In the genomic region with DNA sequence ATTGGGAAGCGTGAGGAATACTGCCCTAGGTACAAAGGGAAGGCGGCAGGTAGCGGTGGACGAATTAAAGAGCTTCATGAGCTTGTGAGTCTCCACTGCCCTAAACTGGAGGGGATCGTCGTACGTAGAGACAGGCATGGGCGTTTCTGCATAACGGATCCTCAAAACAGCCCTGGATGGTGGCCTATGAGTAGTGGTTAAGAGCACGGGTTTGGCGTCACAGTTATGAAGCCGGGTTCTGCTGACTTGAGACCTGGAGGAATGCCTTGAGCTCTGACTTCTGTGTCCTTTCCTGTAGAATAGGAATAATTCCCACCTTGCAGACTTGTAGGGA, we compare ENCODE assay signal across 8 cellular contexts. TPM values are rescaled to one million over a fixed set of nuclear protein-coding genes. Genes with fewer than 3 reads are reported as not detected.
DNase-seq lines count a peak whose midpoint lies in the region; ATAC-seq lines count a peak whose summit lies in the region.

No MANE protein-coding gene starts in this region.

- peak overlapping the region; percentile 97 for H3K27ac ChIP-seq in temporal lobe (ENCODE audit: low read depth, low read length)

- H3K27me3 ChIP-seq in mucosa of stomach (ENCODE audit: control insufficient read depth, insufficient read depth, low read length) = no peaks in the 10 kb centered on the region

- no peaks in the 10 kb centered on the region for H3K9me3 ChIP-seq in mucosa of stomach (ENCODE audit: control insufficient read depth, low read length)

- H3K4me1 ChIP-seq in mucosa of stomach (ENCODE audit: control insufficient read depth, insufficient read depth, low read length) = peaks cover 17% of the 10 kb centered on the region

- peak overlapping the region; percentile 66 for H3K4me3 ChIP-seq in mucosa of stomach (ENCODE audit: low read length)

- H3K36me3 ChIP-seq in mucosa of stomach (ENCODE audit: control insufficient read depth, insufficient read depth, low read length) = no peaks in the 10 kb centered on the region

- peak overlapping the region; percentile 87 for H3K9ac ChIP-seq in mucosa of stomach (ENCODE audit: low read length)

- peak; percentile 12 for ATAC-seq in HG03280 (IDR thresholded peaks at IDR 0.05; ENCODE audit: unreplicated experiment)
- ATAC-seq in HG02840 (IDR thresholded peaks at IDR 0.05; ENCODE audit: low FRiP score, unreplicated experiment) = no peak

- DNase-seq in CD1c-positive myeloid dendritic cell (ENCODE audit: extremely low spot score) = peak; percentile 72
- peak; percentile 7 for DNase-seq in T-helper 22 cell (ENCODE audit: low read depth)
- peak; percentile 30 for DNase-seq in effector CD8-positive, alpha-beta T cell (lab: John Stamatoyannopoulos, UW)
- no peak for DNase-seq in HK-2 (ENCODE audit: unreplicated experiment)

RNA-seq across cellular contexts. Expression of a gene that starts 0.3 kb away (rescaled TPM):
- 15.0 TPM for total RNA-seq in temporal lobe

RNA-seq across cellular contexts. Expression of a gene that starts 0.8 kb away (rescaled TPM):
- total RNA-seq in temporal lobe = 4.2 TPM

RNA-seq across cellular contexts. Expression of a gene that starts 29.5 kb away (rescaled TPM):
- 10.3 TPM for total RNA-seq in temporal lobe

RNA-seq across cellular contexts. Expression of a gene that starts 29.6 kb away (rescaled TPM):
- total RNA-seq in temporal lobe = 152 TPM

RNA-seq across cellular contexts. Expression of a gene that starts 29.9 kb away (rescaled TPM):
- 9.3 TPM for total RNA-seq in temporal lobe
